15 cellular contexts compared by ENCODE assay signal in the genomic region with DNA sequence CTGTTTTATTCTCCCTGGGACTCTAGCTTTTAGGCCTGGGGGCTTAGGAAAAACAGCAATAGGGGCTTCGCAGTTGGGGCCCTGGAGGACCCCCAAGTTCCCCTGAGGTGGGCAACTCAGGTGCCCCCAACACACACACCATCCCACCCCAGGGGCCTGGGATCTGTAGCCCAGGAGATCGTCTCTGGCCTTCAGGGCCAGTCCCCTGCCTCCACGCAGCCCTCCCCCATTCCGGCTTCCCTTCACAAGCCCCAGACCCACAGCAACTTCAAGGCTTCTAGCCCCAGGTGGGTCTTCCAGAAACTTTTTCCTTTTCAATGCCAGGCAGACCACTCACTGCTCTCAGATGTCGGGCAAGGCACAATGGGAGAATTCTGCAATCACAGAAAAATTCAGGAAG.
DNase-seq lines count a peak whose midpoint lies in the region; ATAC-seq and TF ChIP-seq lines count a peak whose summit lies in the region.
"Had no signal": no experiment of that assay in that cellular context is flagged by ENCODE, and none has a peak within 500 bp of the region (broad histone marks: within the 10 kb centered on the region; RNA-seq: fewer than 3 reads in every experiment).

No MANE protein-coding gene starts in this region.

- H3K27me3 ChIP-seq in heart left ventricle, result peaks cover 0 to 15% (median 0%) of the 10 kb centered on the region in 9 donors
- H3K27me3 ChIP-seq in right atrium auricular region, result no peaks in the 10 kb centered on the region

- H3K27ac Mint-ChIP-seq in chondrocyte (ENCODE audit: unreplicated experiment), result no peak overlapping the region
- no peak overlapping the region for H3K27ac Mint-ChIP-seq in osteocyte (ENCODE audit: unreplicated experiment)
- H3K27ac Mint-ChIP-seq: CD4-positive, alpha-beta T cell had no signal

- H3K9me3 ChIP-seq in heart left ventricle, result no peaks in the 10 kb centered on the region
- H3K9me3 ChIP-seq in right atrium auricular region, result no peaks in the 10 kb centered on the region

- peaks cover 0 to 19% (median 4%) of the 10 kb centered on the region in 12 donors for H3K4me1 ChIP-seq in heart left ventricle
- no peaks in the 10 kb centered on the region for H3K4me1 ChIP-seq in right atrium auricular region

- no peaks in the 10 kb centered on the region for H3K9me3 Mint-ChIP-seq in chondrocyte (ENCODE audit: low read depth)
- H3K9me3 Mint-ChIP-seq in osteocyte (ENCODE audit: unreplicated experiment), result no peaks in the 10 kb centered on the region
- H3K9me3 Mint-ChIP-seq: CD4-positive, alpha-beta T cell had no signal

- peaks cover 28% of the 10 kb centered on the region for H3K27me3 Mint-ChIP-seq in chondrocyte (ENCODE audit: low read depth)
- H3K27me3 Mint-ChIP-seq in osteocyte (ENCODE audit: unreplicated experiment), result peaks cover 34% of the 10 kb centered on the region
- H3K27me3 Mint-ChIP-seq: CD4-positive, alpha-beta T cell had no signal

- H3K36me3 Mint-ChIP-seq in chondrocyte (ENCODE audit: low read depth), result no peaks in the 10 kb centered on the region
- no peaks in the 10 kb centered on the region for H3K36me3 Mint-ChIP-seq in osteocyte (ENCODE audit: unreplicated experiment)

- TF ChIP-seq CTCF in heart left ventricle (IDR thresholded peaks at IDR 0.05) (no peak), right atrium auricular region (IDR thresholded peaks at IDR 0.05) (no peak), chondrocyte (IDR thresholded peaks at IDR 0.05) (no peak), osteocyte (IDR thresholded peaks at IDR 0.05) (no peak)

- no peak for TF ChIP-seq POLR2A in heart left ventricle (IDR thresholded peaks at IDR 0.05)

- H3K27ac ChIP-seq in heart left ventricle, result peak overlapping the region in 9 of 12 donors; percentile 11 to 87 (median 73)
- no peak overlapping the region for H3K27ac ChIP-seq in right atrium auricular region

- ATAC-seq in heart left ventricle (no peak), HG03280 (IDR thresholded peaks at IDR 0.05; ENCODE audit: unreplicated experiment) (no peak)

- H3K4me3 Mint-ChIP-seq in chondrocyte (ENCODE audit: unreplicated experiment) (no peak overlapping the region), osteocyte (ENCODE audit: unreplicated experiment) (no peak overlapping the region)

- intact Hi-C loops in heart left ventricle (cut with DNase I), result no loop called here

- H3K4me1 Mint-ChIP-seq in chondrocyte (ENCODE audit: low read depth), result no peaks in the 10 kb centered on the region
- no peaks in the 10 kb centered on the region for H3K4me1 Mint-ChIP-seq in osteocyte (ENCODE audit: unreplicated experiment)

- WGBS in heart left ventricle, 4 donors, result 85 to 96% (median 90%) methylated on average over 5 of the region's 5 CpGs

- H3K36me3 ChIP-seq in heart left ventricle, result no peaks in the 10 kb centered on the region
- no peaks in the 10 kb centered on the region for H3K36me3 ChIP-seq in right atrium auricular region

- DNase-seq in heart left ventricle (no peak), right atrium auricular region (ENCODE audit: low spot score) (no peak), chondrocyte (ENCODE audit: low spot score) (peak; percentile 63), mesenteric fat pad (ENCODE audit: low spot score) (peak; percentile 60), osteocyte (ENCODE audit: extremely low spot score, unreplicated experiment) (no peak), AML-193 (lab: John Stamatoyannopoulos, UW) (no peak)
- DNase-seq: ACHN; CD4-positive, alpha-beta T cell; EL; HCEC 1CT; NCI-H1694 treated with DMSO at 0.1 percent for 48 hours; NCI-H2107; NCI-H2227 treated with DMSO at 0.1 percent for 48 hours; SIG-M5 had no signal

- H3K4me3 ChIP-seq in heart left ventricle (peak overlapping the region in 1 of 12 donors; percentile 8), right atrium auricular region (no peak overlapping the region)

Comparison
In these comparisons a context has a peak if more than half of its experiments do, and no peak if none do; other contexts are left out.
1. H3K27ac ChIP-seq: peak in heart left ventricle (9 of 12); none in right atrium auricular region (0 of 2).
2. DNase-seq: peak in chondrocyte (single experiment) and mesenteric fat pad (single experiment); none in heart left ventricle (0 of 5), right atrium auricular region (single experiment), osteocyte (single experiment) and AML-193 (0 of 2).